In the genomic region with DNA sequence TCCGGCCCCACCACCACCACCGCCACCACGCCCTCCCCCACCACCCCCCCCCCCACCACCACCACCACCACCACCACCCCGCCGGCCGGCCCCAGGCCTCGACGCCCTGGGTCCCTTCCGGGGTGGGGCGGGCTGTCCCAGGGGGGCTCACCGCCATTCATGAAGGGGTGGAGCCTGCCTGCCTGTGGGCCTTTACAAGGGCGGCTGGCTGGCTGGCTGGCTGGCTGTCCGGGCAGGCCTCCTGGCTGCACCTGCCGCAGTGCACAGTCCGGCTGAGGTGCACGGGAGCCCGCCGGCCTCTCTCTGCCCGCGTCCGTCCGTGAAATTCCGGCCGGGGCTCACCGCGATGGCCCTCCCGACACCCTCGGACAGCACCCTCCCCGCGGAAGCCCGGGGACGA, we compare ENCODE assay signal across 7 cellular contexts. TPM values are rescaled to one million over a fixed set of nuclear protein-coding genes. Genes with fewer than 3 reads are reported as not detected.
"Had no signal": no experiment of that assay in that cellular context is flagged by ENCODE, and none has a peak within 500 bp of the region (broad histone marks: within the 10 kb centered on the region; RNA-seq: fewer than 3 reads in every experiment).

Gene DUX4, plus strand, starts transcription at position 347 of the 400 bp plus-strand sequence. Its CDS starts 0 bp downstream, at position 347.

RNA-seq across cellular contexts. Expression of gene DUX4, which starts in this region (rescaled TPM):
- total RNA-seq: K562, M059J, PC-3, Peyer's patch, Right ventricle myocardium superior, SJSA1 had no signal
- polyA plus RNA-seq: K562, SK-N-SH had no signal
